Comparison of ENCODE assay signal across 1 cellular context in the genomic region with DNA sequence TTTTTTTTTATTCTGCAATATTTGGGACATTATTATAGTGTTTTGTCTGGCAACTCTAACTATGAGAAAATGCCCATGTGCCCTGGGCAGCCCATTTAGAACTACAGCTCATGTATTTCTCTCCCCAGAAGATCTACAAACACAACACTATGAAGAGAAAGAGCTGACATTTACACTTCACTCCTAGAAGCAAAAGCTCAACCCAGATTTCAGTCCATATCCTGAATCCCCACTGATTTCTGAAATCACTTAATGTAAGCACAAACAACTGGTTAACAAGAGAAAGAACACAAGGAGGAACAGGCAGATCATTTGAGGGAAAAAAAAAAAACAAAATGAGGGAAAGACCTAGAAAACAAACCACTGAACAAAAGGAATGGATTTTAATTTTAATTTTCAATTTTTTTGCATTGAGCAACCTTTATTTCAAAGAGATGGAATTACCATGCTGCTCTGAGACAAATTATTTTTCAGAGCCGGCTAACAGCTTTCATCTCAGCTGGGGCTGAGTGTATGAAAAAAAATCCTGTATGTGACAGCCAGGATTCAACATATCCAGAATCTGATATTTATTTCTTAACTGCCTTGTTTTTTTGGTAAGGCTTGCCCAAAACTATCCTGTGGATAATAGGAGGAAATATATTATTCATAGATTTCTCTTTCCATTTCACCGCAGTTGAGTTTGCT.
TF ChIP-seq lines count a peak whose summit lies in the region.

No MANE protein-coding gene starts in this region.

TF ChIP-seq in GM23338, 12 proteins besides CTCF, POLR2A, EP300 and RAD21 (continued from another document):
- TF ChIP-seq, protein P1, sequence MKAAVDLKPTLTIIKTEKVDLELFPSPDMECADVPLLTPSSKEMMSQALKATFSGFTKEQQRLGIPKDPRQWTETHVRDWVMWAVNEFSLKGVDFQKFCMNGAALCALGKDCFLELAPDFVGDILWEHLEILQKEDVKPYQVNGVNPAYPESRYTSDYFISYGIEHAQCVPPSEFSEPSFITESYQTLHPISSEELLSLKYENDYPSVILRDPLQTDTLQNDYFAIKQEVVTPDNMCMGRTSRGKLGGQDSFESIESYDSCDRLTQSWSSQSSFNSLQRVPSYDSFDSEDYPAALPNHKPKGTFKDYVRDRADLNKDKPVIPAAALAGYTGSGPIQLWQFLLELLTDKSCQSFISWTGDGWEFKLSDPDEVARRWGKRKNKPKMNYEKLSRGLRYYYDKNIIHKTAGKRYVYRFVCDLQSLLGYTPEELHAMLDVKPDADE (IDR thresholded peaks at IDR 0.05): no peak
